ENCODE assay signal across 8 cellular contexts in the genomic region with DNA sequence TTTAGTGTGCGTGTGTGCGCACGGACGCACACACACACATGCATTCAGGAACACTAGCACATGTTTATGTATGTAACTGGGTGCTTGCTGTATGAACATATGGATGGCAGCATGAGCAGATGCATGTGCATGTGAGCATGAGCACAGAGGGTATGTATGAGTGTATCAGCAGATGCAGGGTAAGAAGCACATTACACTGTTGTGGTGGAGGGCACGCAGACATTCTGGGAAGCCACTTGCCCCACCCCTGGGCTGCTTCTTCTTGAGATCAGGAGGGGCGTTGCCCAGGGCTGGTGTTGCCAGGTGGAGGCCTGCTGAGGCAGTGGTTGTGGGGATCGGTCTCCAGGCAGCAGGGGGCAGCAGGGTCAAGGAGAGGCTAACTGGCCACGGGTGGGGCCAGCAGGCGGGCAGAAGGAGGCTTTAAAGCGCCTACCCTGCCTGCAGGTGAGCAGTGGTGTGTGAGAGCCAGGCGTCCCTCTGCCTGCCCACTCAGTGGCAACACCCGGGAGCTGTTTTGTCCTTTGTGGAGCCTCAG. TPM values are rescaled to one million over a fixed set of nuclear protein-coding genes. Genes with fewer than 3 reads are reported as not detected.
DNase-seq lines count a peak whose midpoint lies in the region; ATAC-seq and TF ChIP-seq lines count a peak whose summit lies in the region.

No MANE protein-coding gene starts in this region.

- H3K18ac ChIP-seq in mesenchymal stem cell (ENCODE audit: low read depth in 1 of 2, low read length in 2 of 2), result no peak overlapping the region

- no peak for TF ChIP-seq CTCF in VCaP (conservative IDR thresholded peaks at IDR 0.05)

- H3K27ac ChIP-seq in VCaP, result peak overlapping the region; percentile 98
- no peak overlapping the region for H3K27ac ChIP-seq in mesenchymal stem cell (ENCODE audit: low read length, poor library complexity, severe bottlenecking)

- H4K91ac ChIP-seq in mesenchymal stem cell (ENCODE audit: low read length), result peak overlapping the region; percentile 43

- peak overlapping the region in 1 of 2 experiments; percentile 15 for H2BK12ac ChIP-seq in mesenchymal stem cell (ENCODE audit: low read length in 2 of 2)

- H3K27me3 ChIP-seq in mesenchymal stem cell (ENCODE audit: control insufficient read depth in 1 of 2, insufficient read depth in 1 of 2, low read length in 2 of 2), result no peaks in the 10 kb centered on the region

- ATAC-seq in HG03139 (IDR thresholded peaks at IDR 0.05; ENCODE audit: unreplicated experiment) (no peak), HG03432 (IDR thresholded peaks at IDR 0.05; ENCODE audit: unreplicated experiment) (no peak)

- H2BK15ac ChIP-seq in mesenchymal stem cell (ENCODE audit: low read depth, poor library complexity, severe bottlenecking), result no peak overlapping the region

- DNase-seq in ELR (ENCODE audit: low read depth) (peak; percentile 36), NAMALWA (ENCODE audit: low spot score) (peak; percentile 43), mesenchymal stem cell (no peak), T-helper 9 cell (no peak)
- DNase-seq in NK-92 treated with Interleukin-12 subunit alpha and Interleukin-12 subunit beta, amount 100 ng/mL, for 24 hours (lab: John Stamatoyannopoulos, UW), result no peak

- no peak overlapping the region for H4K8ac ChIP-seq in mesenchymal stem cell (ENCODE audit: low read length)

- no peak overlapping the region for H3K14ac ChIP-seq in mesenchymal stem cell (ENCODE audit: low read length in 2 of 2)

- peak overlapping the region; percentile 26 for H2AK5ac ChIP-seq in mesenchymal stem cell (ENCODE audit: low read length, severe bottlenecking)

- H2BK120ac ChIP-seq in mesenchymal stem cell (ENCODE audit: low read depth, low read length), result no peak overlapping the region

- no peak overlapping the region for H2BK5ac ChIP-seq in mesenchymal stem cell (ENCODE audit: low read depth, low read length, poor library complexity, severe bottlenecking)

- peaks cover 31% of the 10 kb centered on the region for H3K4me1 ChIP-seq in mesenchymal stem cell (ENCODE audit: control insufficient read depth, insufficient read depth, low read depth, low read length)

- no peak overlapping the region for H3K9ac ChIP-seq in mesenchymal stem cell (ENCODE audit: low read length)

- no peak overlapping the region for H3K23ac ChIP-seq in mesenchymal stem cell (ENCODE audit: low read length in 2 of 2)

- H3K36me3 ChIP-seq in mesenchymal stem cell (ENCODE audit: control insufficient read depth in 1 of 2, insufficient read depth in 2 of 2, low read depth in 1 of 2, low read length in 2 of 2), result no peaks in the 10 kb centered on the region

- no peak overlapping the region for H3K4ac ChIP-seq in mesenchymal stem cell (ENCODE audit: low read depth in 1 of 2, low read length in 2 of 2)

- no peak overlapping the region for H3K4me2 ChIP-seq in mesenchymal stem cell (ENCODE audit: low read length, poor library complexity, severe bottlenecking)

- no peak overlapping the region for H3K4me3 ChIP-seq in mesenchymal stem cell (ENCODE audit: insufficient read depth in 1 of 2, low read depth in 1 of 2, low read length in 2 of 2)

- 69% methylated on average over 12 of the region's 12 CpGs for WGBS in mesenchymal stem cell

- H3K79me1 ChIP-seq in mesenchymal stem cell (replicated peaks; ENCODE audit: low read length, poor library complexity, severe bottlenecking), result no peaks in the 10 kb centered on the region

- H3K9me3 ChIP-seq in mesenchymal stem cell (ENCODE audit: control insufficient read depth, low read length), result no peaks in the 10 kb centered on the region

- H2AFZ ChIP-seq in mesenchymal stem cell (ENCODE audit: low read depth, low read length), result peak overlapping the region; percentile 7

RNA-seq across cellular contexts. Expression of a gene that starts 3.9 kb away (rescaled TPM):
- polyA plus RNA-seq in mesenchymal stem cell (2013, experiment 1 of 2), result not detected
- polyA plus RNA-seq in mesenchymal stem cell (2013, experiment 2 of 2), result not detected

RNA-seq across cellular contexts. Expression of a gene that starts 5.3 kb away (rescaled TPM):
- polyA plus RNA-seq in mesenchymal stem cell (2013, experiment 1 of 2), result 0.12 TPM
- 0.23 TPM for polyA plus RNA-seq in mesenchymal stem cell (2013, experiment 2 of 2)

RNA-seq across cellular contexts. Expression of a gene that starts 18.1 kb away (rescaled TPM):
- 55.9 TPM for polyA plus RNA-seq in mesenchymal stem cell (2013, experiment 1 of 2)
- polyA plus RNA-seq in mesenchymal stem cell (2013, experiment 2 of 2), result 60.5 TPM

RNA-seq across cellular contexts. Expression of a gene that starts 23.0 kb away (rescaled TPM):
- polyA plus RNA-seq in mesenchymal stem cell (2013, experiment 1 of 2), result 1.2 TPM
- polyA plus RNA-seq in mesenchymal stem cell (2013, experiment 2 of 2), result 1.1 TPM

RNA-seq across cellular contexts. Expression of a gene that starts 47.7 kb away (rescaled TPM):
- 13.9 TPM for polyA plus RNA-seq in mesenchymal stem cell (2013, experiment 1 of 2)
- polyA plus RNA-seq in mesenchymal stem cell (2013, experiment 2 of 2), result 13.7 TPM

Comparison
In these comparisons a context has a peak if more than half of its experiments do, and no peak if none do; other contexts are left out.
1. DNase-seq: peak in ELR (single experiment) and NAMALWA (single experiment); none in mesenchymal stem cell (single experiment), T-helper 9 cell (single experiment) and NK-92 treated with Interleukin-12 subunit alpha and Interleukin-12 subunit beta, amount 100 ng/mL, for 24 hours (single experiment).